Comparison of ENCODE assay signal across 23 cellular contexts in genomic region chr17:61353615-61354014, GRCh38. TPM values are rescaled to one million over a fixed set of nuclear protein-coding genes. Genes with fewer than 3 reads are reported as not detected.
"Had no signal": no experiment of that assay in that cellular context is flagged by ENCODE, and none has a peak within 500 bp of the region (broad histone marks: within the 10 kb centered on the region; RNA-seq: fewer than 3 reads in every experiment).

No MANE protein-coding gene starts in this region.

- H3K27me3 ChIP-seq: brain microvascular endothelial cell, esophagus muscularis mucosa, neutrophil, pancreas, sigmoid colon, thyroid gland, uterus had no signal

- H3K4me1 Mint-ChIP-seq: naive B cell had no signal

- H3K36me3 Mint-ChIP-seq: naive B cell had no signal

- H3K4me3 ChIP-seq: esophagus muscularis mucosa, mucosa of descending colon, pancreas, sigmoid colon, thyroid gland, uterus had no signal

- H3K4me1 ChIP-seq: esophagus muscularis mucosa, pancreas, sigmoid colon, uterus had no signal

- ATAC-seq: activated CD8-positive, alpha-beta T cell treated with anti-CD3 and anti-CD28 coated beads, Interleukin-2, amount 10 ng/mL, durations not matched to agents 7 days and 5 days; left cardiac atrium; mucosa of descending colon; pancreas had no signal

- H3K9me3 ChIP-seq: esophagus muscularis mucosa, mucosa of descending colon, neutrophil, pancreas, sigmoid colon, thyroid gland, uterus had no signal

- H3K9me3 Mint-ChIP-seq: activated T-cell treated with anti-CD3 and anti-CD28 coated beads, Interleukin-2, amount 50 U/mL, for 24 hours; activated T-helper 2 cell treated with anti-CD3 and anti-CD28 coated beads, Interferon-gamma antibody, Interleukin-2, Interleukin-4, amounts not matched to agents 10 μg/mL and 5 μg/mL and 100 μg/mL, durations not matched to agents 14 hours and 24 hours and 36 hours; naive B cell had no signal

- H3K36me3 ChIP-seq: brain microvascular endothelial cell, esophagus muscularis mucosa, neutrophil, pancreas, sigmoid colon, thyroid gland, uterus had no signal

- H3K27ac ChIP-seq: brain microvascular endothelial cell, esophagus muscularis mucosa, neutrophil, pancreas, sigmoid colon, thyroid gland, uterus had no signal

- H3K4me3 Mint-ChIP-seq: activated CD8-positive, alpha-beta T cell treated with anti-CD3 and anti-CD28 coated beads, Interleukin-2, amount 10 ng/mL, durations not matched to agents 7 days and 5 days; activated T-cell treated with anti-CD3 and anti-CD28 coated beads, Interleukin-2, amount 50 U/mL, for 24 hours had no signal

- H3K27ac Mint-ChIP-seq: activated CD8-positive, alpha-beta T cell treated with anti-CD3 and anti-CD28 coated beads, Interleukin-2, amount 10 ng/mL, durations not matched to agents 7 days and 5 days; activated T-cell treated with anti-CD3 and anti-CD28 coated beads, Interleukin-2, amount 50 U/mL, for 24 hours; activated T-helper 2 cell treated with anti-CD3 and anti-CD28 coated beads, Interferon-gamma antibody, Interleukin-2, Interleukin-4, amounts not matched to agents 10 μg/mL and 5 μg/mL and 100 μg/mL, durations not matched to agents 14 hours and 24 hours and 36 hours; naive B cell had no signal

- FAIRE-seq: endometrium, pancreas had no signal

- DNase-seq: activated CD4-positive, alpha-beta T cell treated with anti-CD3 and anti-CD28 coated beads for 48 hours; activated CD4-positive, CD25-positive, alpha-beta regulatory T cell; activated CD8-positive, alpha-beta T cell treated with anti-CD3 and anti-CD28 coated beads, Interleukin-2, amount 10 ng/mL, durations not matched to agents 7 days and 5 days; activated naive CD4-positive, alpha-beta T cell treated with Interleukin-2 at 50 U/mL for 16 hours; activated T-cell treated with anti-CD3 and anti-CD28 coated beads, Interleukin-2, amount 50 U/mL, for 24 hours; brain microvascular endothelial cell; cerebellar nuclear complex; cortex of kidney; left cardiac atrium; mesenchymal stem cell; mucosa of descending colon; naive B cell; pancreas; sigmoid colon; stimulated activated naive CD4-positive, alpha-beta T cell; T1000; thyroid gland; uterus had no signal

RNA-seq across cellular contexts. Expression of gene TBX2, which starts 46.0 kb away (rescaled TPM):
- total RNA-seq: activated CD8-positive, alpha-beta T cell treated with anti-CD3 and anti-CD28 coated beads, Interleukin-2, amount 10 ng/mL, durations not matched to agents 7 days and 5 days; T-helper 1 cell treated with Interleukin-12 subunit alpha and Interleukin-12 subunit beta and Interleukin-4 antibody, amounts not matched to agents 30 ng/mL and 1 ng/mL, for 36 hours had no signal
